29 cellular contexts compared by ENCODE assay signal in the genomic region with DNA sequence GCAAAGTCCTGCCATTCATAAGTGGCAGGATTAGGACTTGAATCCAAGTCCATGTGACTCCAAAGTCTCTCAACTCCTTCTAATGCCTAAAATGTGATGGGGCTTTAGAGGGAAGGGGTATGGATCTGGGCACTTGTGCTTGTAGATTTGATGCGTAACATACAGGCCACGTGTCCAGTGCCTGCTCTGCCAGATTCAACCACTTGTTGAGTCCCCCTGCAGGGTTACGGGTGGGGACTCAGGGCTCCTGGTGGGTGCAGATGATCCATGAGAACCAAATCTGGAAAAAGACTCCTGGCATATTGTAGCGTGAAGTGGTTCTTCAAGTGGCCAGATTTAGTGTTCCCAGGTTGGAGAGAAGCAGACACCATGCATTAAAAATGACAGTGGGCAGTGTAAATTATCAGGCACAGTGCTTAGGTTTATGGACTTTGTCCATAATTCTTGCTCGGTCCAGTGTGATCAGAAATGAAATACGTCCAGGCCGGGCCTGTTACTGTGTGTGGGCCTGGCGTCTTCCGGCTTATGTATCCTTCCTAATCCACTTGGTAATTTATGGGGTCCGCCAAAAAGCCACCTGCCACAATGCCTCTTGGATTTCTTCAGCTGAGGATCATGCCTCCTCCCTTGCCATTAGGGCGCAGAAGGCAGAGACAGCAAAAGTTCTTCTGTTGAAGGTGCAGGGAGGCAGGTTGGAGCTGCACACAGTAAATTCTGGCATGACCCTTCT. TPM values are rescaled to one million over a fixed set of nuclear protein-coding genes. Genes with fewer than 3 reads are reported as not detected.
DNase-seq lines count a peak whose midpoint lies in the region; ATAC-seq, FAIRE-seq and TF ChIP-seq lines count a peak whose summit lies in the region.
"Had no signal": no experiment of that assay in that cellular context is flagged by ENCODE, and none has a peak within 500 bp of the region (broad histone marks: within the 10 kb centered on the region; RNA-seq: fewer than 3 reads in every experiment).

No MANE protein-coding gene starts in this region.

- no peaks in the 10 kb centered on the region for H3K27me3 Mint-ChIP-seq in activated T-cell treated with anti-CD3 and anti-CD28 coated beads, Interleukin-2, amount 50 U/mL, for 24 hours
- H3K27me3 Mint-ChIP-seq in neural progenitor cell (ENCODE audit: insufficient read depth, low read depth): peaks cover 16% of the 10 kb centered on the region

- no peak overlapping the region for H3K9ac ChIP-seq in neural progenitor cell

- peak; percentile 48 for FAIRE-seq in urothelium cell line (lab: Jason Lieb, UNC)
- FAIRE-seq: A204.1 had no signal

- no peaks in the 10 kb centered on the region for H3K9me3 Mint-ChIP-seq in activated T-cell treated with anti-CD3 and anti-CD28 coated beads, Interleukin-2, amount 50 U/mL, for 24 hours
- H3K9me3 Mint-ChIP-seq in neural progenitor cell: no peaks in the 10 kb centered on the region
- H3K9me3 Mint-ChIP-seq: CD4-positive, alpha-beta memory T cell; mesothelial cell of epicardium; naive thymus-derived CD4-positive, alpha-beta T cell; stimulated activated naive CD8-positive, alpha-beta T cell treated with anti-CD3 and anti-CD28 coated beads, Interleukin-15, amount 100 ng/mL, for 72 hours had no signal

- peaks cover 8% of the 10 kb centered on the region for H3K4me1 ChIP-seq in neural progenitor cell
- H3K4me1 ChIP-seq: adrenal gland, breast epithelium, gastrocnemius medialis, transverse colon had no signal

- H4K20me1 ChIP-seq in neural progenitor cell (ENCODE audit: low read depth): no peaks in the 10 kb centered on the region

- H3K36me3 ChIP-seq in WERI-Rb-1: no peaks in the 10 kb centered on the region
- H3K36me3 ChIP-seq in neural progenitor cell: no peaks in the 10 kb centered on the region
- H3K36me3 ChIP-seq: adrenal gland, breast epithelium, gastrocnemius medialis, left ventricle myocardium inferior, right atrium auricular region, transverse colon had no signal

- no peak overlapping the region; the same call in 1 of the 2 replicates for H3K4me3 ChIP-seq in WERI-Rb-1 (ENCODE audit: low read depth, low read length)
- no peak overlapping the region for H3K4me3 ChIP-seq in neural progenitor cell
- H3K4me3 ChIP-seq: adrenal gland, breast epithelium, gastrocnemius medialis, hepatocyte, left ventricle myocardium inferior, right atrium auricular region, transverse colon had no signal

- no peak overlapping the region for H2AFZ ChIP-seq in neural progenitor cell (replicated peaks)
- H2AFZ ChIP-seq: hepatocyte had no signal

- ATAC-seq in HG02884 (IDR thresholded peaks at IDR 0.05; ENCODE audit: unreplicated experiment): no peak
- ATAC-seq: naive thymus-derived CD4-positive, alpha-beta T cell; stimulated activated naive CD8-positive, alpha-beta T cell treated with anti-CD3 and anti-CD28 coated beads, Interleukin-15, amount 100 ng/mL, for 72 hours had no signal

- no peak overlapping the region for H3K27ac Mint-ChIP-seq in activated T-cell treated with anti-CD3 and anti-CD28 coated beads, Interleukin-2, amount 50 U/mL, for 24 hours
- H3K27ac Mint-ChIP-seq in neural progenitor cell: peak overlapping the region; percentile 69
- H3K27ac Mint-ChIP-seq: CD4-positive, alpha-beta memory T cell; mesothelial cell of epicardium; naive thymus-derived CD4-positive, alpha-beta T cell; stimulated activated naive CD8-positive, alpha-beta T cell treated with anti-CD3 and anti-CD28 coated beads, Interleukin-15, amount 100 ng/mL, for 72 hours had no signal

- TF ChIP-seq CTCF in WERI-Rb-1 (IDR thresholded peaks at IDR 0.05; ENCODE audit: low read depth, low read length) (no peak), neural progenitor cell (IDR thresholded peaks at IDR 0.05) (no peak)

- H3F3A ChIP-seq in neural progenitor cell (ENCODE audit: low read depth): no peaks in the 10 kb centered on the region

- no peaks in the 10 kb centered on the region for H3K36me3 Mint-ChIP-seq in activated T-cell treated with anti-CD3 and anti-CD28 coated beads, Interleukin-2, amount 50 U/mL, for 24 hours (ENCODE audit: low read depth)
- H3K36me3 Mint-ChIP-seq in neural progenitor cell: no peaks in the 10 kb centered on the region
- H3K36me3 Mint-ChIP-seq: CD4-positive, alpha-beta memory T cell; mesothelial cell of epicardium; naive thymus-derived CD4-positive, alpha-beta T cell had no signal

- no peak overlapping the region for H3K4me2 ChIP-seq in neural progenitor cell
- H3K4me2 ChIP-seq: hepatocyte had no signal

- no peaks in the 10 kb centered on the region for H3K4me1 Mint-ChIP-seq in activated T-cell treated with anti-CD3 and anti-CD28 coated beads, Interleukin-2, amount 50 U/mL, for 24 hours (ENCODE audit: low read depth)
- H3K4me1 Mint-ChIP-seq in neural progenitor cell: peaks cover 22% of the 10 kb centered on the region
- H3K4me1 Mint-ChIP-seq: naive thymus-derived CD4-positive, alpha-beta T cell; stimulated activated naive CD8-positive, alpha-beta T cell treated with anti-CD3 and anti-CD28 coated beads, Interleukin-15, amount 100 ng/mL, for 72 hours had no signal

- H3K27ac ChIP-seq in WERI-Rb-1 (peak overlapping the region; percentile 98), neural progenitor cell (no peak overlapping the region)
- H3K27ac ChIP-seq: adrenal gland, breast epithelium, gastrocnemius medialis, hepatocyte, left ventricle myocardium inferior, right atrium auricular region, transverse colon had no signal

- no peaks in the 10 kb centered on the region for H3K9me3 ChIP-seq in WERI-Rb-1 (ENCODE audit: severe bottlenecking)
- H3K9me3 ChIP-seq in neural progenitor cell (ENCODE audit: low read depth): no peaks in the 10 kb centered on the region
- H3K9me3 ChIP-seq: adrenal gland, breast epithelium, gastrocnemius medialis, left ventricle myocardium inferior, right atrium auricular region, transverse colon had no signal

- H3K27me3 ChIP-seq in WERI-Rb-1 (ENCODE audit: insufficient read depth, low read depth, severe bottlenecking): no peaks in the 10 kb centered on the region
- no peaks in the 10 kb centered on the region for H3K27me3 ChIP-seq in neural progenitor cell
- H3K27me3 ChIP-seq: adrenal gland, breast epithelium, gastrocnemius medialis, hepatocyte, right atrium auricular region, transverse colon had no signal

- no peaks in the 10 kb centered on the region for H3K79me2 ChIP-seq in neural progenitor cell (ENCODE audit: low read depth)
- H3K79me2 ChIP-seq: hepatocyte had no signal

- DNase-seq in activated T-cell treated with anti-CD3 and anti-CD28 coated beads, Interleukin-2, amount 50 U/mL, for 24 hours: peak; percentile 3
- DNase-seq in activated T-cell treated with anti-CD3 and anti-CD28 coated beads, Interleukin-2, amount 50 U/mL, for 1 hour: no peak
- peak; percentile 93 for DNase-seq in WERI-Rb-1
- DNase-seq in neural progenitor cell (ENCODE audit: low spot score): no peak
- no peak for DNase-seq in urothelium cell line (ENCODE audit: low spot score)
- no peak for DNase-seq in NCI-H748 (lab: John Stamatoyannopoulos, UW; ENCODE audit: unreplicated experiment)
- no peak for DNase-seq in NCI-H69 (lab: John Stamatoyannopoulos, UW)
- DNase-seq: activated CD4-positive, alpha-beta T cell treated with anti-CD3 and anti-CD28 coated beads, Interleukin-2, amount 50 U/mL, for 4 hours; activated gamma-delta T cell; adrenal gland; AML-193; CD4-positive, alpha-beta memory T cell; DMS153; gastrocnemius medialis; KG1; left ventricle myocardium inferior; naive thymus-derived CD4-positive, alpha-beta T cell; NCI-H1436 treated with DMSO at 0.1 percent for 48 hours; NCI-H2171 treated with DMSO at 0.1 percent for 48 hours; NCI-H774; stimulated activated CD4-positive, alpha-beta T cell treated with anti-CD3 and anti-CD28 coated beads, Interleukin-15, amount 100 ng/mL, for 24 hours; stimulated activated naive CD8-positive, alpha-beta T cell treated with anti-CD3 and anti-CD28 coated beads, Interleukin-15, amount 100 ng/mL, for 72 hours; transverse colon had no signal

- H3K4me3 Mint-ChIP-seq in activated T-cell treated with anti-CD3 and anti-CD28 coated beads, Interleukin-2, amount 50 U/mL, for 24 hours: no peak overlapping the region
- H3K4me3 Mint-ChIP-seq in neural progenitor cell: no peak overlapping the region
- H3K4me3 Mint-ChIP-seq: CD4-positive, alpha-beta memory T cell; mesothelial cell of epicardium; naive thymus-derived CD4-positive, alpha-beta T cell; stimulated activated naive CD8-positive, alpha-beta T cell treated with anti-CD3 and anti-CD28 coated beads, Interleukin-15, amount 100 ng/mL, for 72 hours had no signal

RNA-seq across cellular contexts. Expression of a gene that starts 51.2 kb away (rescaled TPM):
- 15.6 and 25.7 TPM in 2 replicates for total RNA-seq in neural progenitor cell (ENCODE audit: low replicate concordance)

Comparison
In these comparisons a context has a peak if more than half of its experiments do, and no peak if none do; other contexts are left out.
1. DNase-seq: peak in activated T-cell treated with anti-CD3 and anti-CD28 coated beads, Interleukin-2, amount 50 U/mL, for 24 hours (single experiment) and WERI-Rb-1 (single experiment); none in activated T-cell treated with anti-CD3 and anti-CD28 coated beads, Interleukin-2, amount 50 U/mL, for 1 hour (single experiment), neural progenitor cell (single experiment), urothelium cell line (single experiment), NCI-H748 (single experiment) and NCI-H69 (single experiment).